In the genomic region with DNA sequence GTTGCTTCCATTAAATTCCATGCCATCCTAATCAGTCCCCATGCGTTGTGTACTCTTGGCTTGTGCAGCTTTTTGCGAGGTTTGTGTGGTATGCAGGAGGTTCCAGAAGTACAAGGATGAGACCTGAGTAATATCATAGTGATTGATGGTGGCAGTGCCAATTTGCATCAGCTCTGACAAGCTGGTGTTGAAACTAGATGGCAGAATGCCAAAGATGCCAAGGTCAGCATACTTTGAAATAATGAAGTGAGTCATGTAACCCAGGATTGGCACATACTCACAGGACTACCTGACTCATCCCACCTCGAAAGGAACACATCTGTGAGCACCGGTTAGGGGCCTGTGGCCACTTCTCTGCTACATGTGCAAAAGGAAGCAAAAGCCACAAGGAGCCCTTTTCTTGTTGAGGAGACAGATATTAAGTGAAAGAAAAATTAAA, we compare ENCODE assay signal across 9 cellular contexts. TPM values are rescaled to one million over a fixed set of nuclear protein-coding genes. Genes with fewer than 3 reads are reported as not detected.
DNase-seq lines count a peak whose midpoint lies in the region; ATAC-seq, FAIRE-seq and TF ChIP-seq lines count a peak whose summit lies in the region.
"Had no signal": no experiment of that assay in that cellular context is flagged by ENCODE, and none has a peak within 500 bp of the region (broad histone marks: within the 10 kb centered on the region; RNA-seq: fewer than 3 reads in every experiment).

No MANE protein-coding gene starts in this region.

- H3K4me1 Mint-ChIP-seq in activated CD8-positive, alpha-beta T cell treated with anti-CD3 and anti-CD28 coated beads, Interleukin-2, amount 10 ng/mL, durations not matched to agents 7 days and 5 days (ENCODE audit: low read depth): peaks cover 35% of the 10 kb centered on the region
- peaks cover 5% of the 10 kb centered on the region for H3K4me1 Mint-ChIP-seq in osteocyte (ENCODE audit: unreplicated experiment)

- no peak overlapping the region for H3K4me3 ChIP-seq in skeletal muscle cell (ENCODE audit: low read depth, low read length)
- H3K4me3 ChIP-seq: cardiac muscle cell had no signal

- CTCF ChIA-PET in activated CD8-positive, alpha-beta T cell treated with anti-CD3 and anti-CD28 coated beads, Interleukin-2, amount 10 ng/mL, durations not matched to agents 7 days and 5 days (lab: Charles Lee): interaction anchor here (0.7 kb wide), 1 partner anchor 48 kb away, joined by 3 read pairs; no protein-coding TSS in a partner anchor

- peaks cover 22% of the 10 kb centered on the region for H3K36me3 Mint-ChIP-seq in activated CD8-positive, alpha-beta T cell treated with anti-CD3 and anti-CD28 coated beads, Interleukin-2, amount 10 ng/mL, durations not matched to agents 7 days and 5 days (ENCODE audit: low read depth)
- no peaks in the 10 kb centered on the region for H3K36me3 Mint-ChIP-seq in osteocyte (ENCODE audit: unreplicated experiment)

- peak; percentile 83 for ATAC-seq in GM18858 (IDR thresholded peaks at IDR 0.05; ENCODE audit: unreplicated experiment)
- ATAC-seq in HG02870 (IDR thresholded peaks at IDR 0.05; ENCODE audit: unreplicated experiment): peak; percentile 58
- peak; percentile 94 for ATAC-seq in activated CD8-positive, alpha-beta T cell treated with anti-CD3 and anti-CD28 coated beads, Interleukin-2, amount 10 ng/mL, durations not matched to agents 7 days and 5 days
- peak; percentile 89 for ATAC-seq in esophagus mucosa

- H3K27ac Mint-ChIP-seq in activated CD8-positive, alpha-beta T cell treated with anti-CD3 and anti-CD28 coated beads, Interleukin-2, amount 10 ng/mL, durations not matched to agents 7 days and 5 days: no peak overlapping the region
- H3K27ac Mint-ChIP-seq in osteocyte (ENCODE audit: unreplicated experiment): no peak overlapping the region

- H3K9me3 Mint-ChIP-seq in activated CD8-positive, alpha-beta T cell treated with anti-CD3 and anti-CD28 coated beads, Interleukin-2, amount 10 ng/mL, durations not matched to agents 7 days and 5 days (ENCODE audit: insufficient read depth): no peaks in the 10 kb centered on the region
- no peaks in the 10 kb centered on the region for H3K9me3 Mint-ChIP-seq in osteocyte (ENCODE audit: unreplicated experiment)

- FAIRE-seq in frontal cortex (lab: Jason Lieb, UNC): no peak

- POLR2A ChIA-PET in activated CD8-positive, alpha-beta T cell treated with anti-CD3 and anti-CD28 coated beads, Interleukin-2, amount 10 ng/mL, durations not matched to agents 7 days and 5 days (lab: Charles Lee): interaction anchor here (0.9 to 1.3 kb wide), 4 partner anchors 13 to 49 kb away, joined by 3 to 6 read pairs (median 3); partner anchors contain the start of gene KAT2B

- TF ChIP-seq CTCF in osteocyte (IDR thresholded peaks at IDR 0.05): no peak

- no peak overlapping the region for H3K4me3 Mint-ChIP-seq in activated CD8-positive, alpha-beta T cell treated with anti-CD3 and anti-CD28 coated beads, Interleukin-2, amount 10 ng/mL, durations not matched to agents 7 days and 5 days
- H3K4me3 Mint-ChIP-seq in osteocyte (ENCODE audit: unreplicated experiment): no peak overlapping the region

- no peaks in the 10 kb centered on the region for H3K27me3 Mint-ChIP-seq in activated CD8-positive, alpha-beta T cell treated with anti-CD3 and anti-CD28 coated beads, Interleukin-2, amount 10 ng/mL, durations not matched to agents 7 days and 5 days (ENCODE audit: low read depth)
- H3K27me3 Mint-ChIP-seq in osteocyte (ENCODE audit: unreplicated experiment): no peaks in the 10 kb centered on the region

- peak; percentile 98 for DNase-seq in NCI-H226
- peak; percentile 79 for DNase-seq in activated CD8-positive, alpha-beta T cell treated with anti-CD3 and anti-CD28 coated beads, Interleukin-2, amount 10 ng/mL, durations not matched to agents 7 days and 5 days
- DNase-seq in skeletal muscle cell (ENCODE audit: low read depth): peak; percentile 85
- no peak for DNase-seq in frontal cortex (ENCODE audit: low spot score in 2 of 2)
- no peak for DNase-seq in osteocyte (ENCODE audit: extremely low spot score, unreplicated experiment)

RNA-seq across cellular contexts. Expression of gene KAT2B, which starts 14.3 kb away (rescaled TPM):
- 100 to 1,000 TPM; 112 to 120 TPM for total RNA-seq in activated CD8-positive, alpha-beta T cell treated with anti-CD3 and anti-CD28 coated beads, Interleukin-2, amount 10 ng/mL, durations not matched to agents 7 days and 5 days
- total RNA-seq in esophagus mucosa (30.7 TPM), frontal cortex (10.2 TPM), osteocyte (15.7 and 16.4 TPM in 2 replicates)

RNA-seq across cellular contexts. Expression of gene PP2D1, which starts 42.5 kb away (rescaled TPM):
- not detected for total RNA-seq in activated CD8-positive, alpha-beta T cell treated with anti-CD3 and anti-CD28 coated beads, Interleukin-2, amount 10 ng/mL, durations not matched to agents 7 days and 5 days
- total RNA-seq in esophagus mucosa: not detected
- not detected for total RNA-seq in frontal cortex
- total RNA-seq in osteocyte: not detected in 2 replicates
- total RNA-seq: cardiac muscle cell had no signal

Comparison
In these comparisons a context has a peak if more than half of its experiments do, and no peak if none do; other contexts are left out.
1. DNase-seq: peak in NCI-H226 (single experiment), activated CD8-positive, alpha-beta T cell treated with anti-CD3 and anti-CD28 coated beads, Interleukin-2, amount 10 ng/mL, durations not matched to agents 7 days and 5 days (single experiment) and skeletal muscle cell (single experiment); none in frontal cortex (0 of 2) and osteocyte (single experiment).
2. Peak in every context shown above with its lines, with median percentiles within 50 percentile points of each other: ATAC-seq.